ENCODE assay signal across 6 cellular contexts in the genomic region with DNA sequence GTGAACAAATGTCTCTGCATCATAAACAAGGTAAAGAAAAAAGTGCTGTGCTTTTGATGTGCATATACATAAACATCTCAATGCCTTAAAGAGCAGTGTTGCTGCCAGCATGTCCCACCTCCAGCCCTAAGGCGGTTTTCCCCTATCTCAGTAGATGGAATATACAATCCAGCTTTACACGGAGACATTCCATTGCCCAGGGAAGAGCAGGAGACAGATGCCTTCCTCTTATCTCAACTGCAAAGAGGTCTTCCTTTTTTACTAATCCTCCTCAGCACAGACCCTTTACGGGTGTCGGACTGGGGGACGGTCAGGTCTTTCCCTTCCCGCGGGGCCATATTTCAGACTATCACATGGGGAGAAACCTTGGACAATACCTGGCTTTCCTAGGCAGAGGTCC. TPM values are rescaled to one million over a fixed set of nuclear protein-coding genes. Genes with fewer than 3 reads are reported as not detected.
A peak's percentile ranks its signal among the peaks of the same experiment; 100 is the strongest.
DNase-seq lines count a peak whose midpoint lies in the region; ATAC-seq and TF ChIP-seq lines count a peak whose summit lies in the region.
"Not testable (repeated sequence)": the region's sequence is repeated elsewhere in the genome, so short reads cannot be mapped to it uniquely, and the experiment has no call there.

No MANE protein-coding gene starts in this region.

- H3K79me2 ChIP-seq in GM23338 (replicated peaks; ENCODE audit: insufficient read depth): peaks cover 50% of the 10 kb centered on the region

- not testable (repeated sequence) for H3K27me3 ChIP-seq in GM23338 (ENCODE audit: insufficient read depth); HUES6 (ENCODE audit: control insufficient read depth, insufficient read depth, low read length); endodermal cell (ENCODE audit: control insufficient read depth, insufficient read depth, low read length, poor library complexity, severe bottlenecking)

- H3K27ac ChIP-seq in GM23338 (ENCODE audit: low read depth) (peak overlapping the region; percentile 80; the same call in 1 of the 2 replicates), HUES6 (ENCODE audit: low read depth, low read length) (peak overlapping the region; percentile 74; the same call in 1 of the 2 replicates)
- H3K27ac ChIP-seq in endodermal cell (ENCODE audit: low read depth, low read length): not testable (repeated sequence)

- H2AFZ ChIP-seq in GM23338: not testable (repeated sequence)

- H3K4me1 Mint-ChIP-seq in GM23338 (peaks cover 18% of the 10 kb centered on the region), endodermal cell (peaks cover 18% of the 10 kb centered on the region)
- H3K4me1 Mint-ChIP-seq in nephron progenitor cell; stimulated activated effector memory CD8-positive, alpha-beta T cell treated with anti-CD3 and anti-CD28 coated beads, Interleukin-12 subunit alpha, Interleukin-12 subunit beta, amount 100 ng/mL, for 72 hours: not testable (repeated sequence)

- 62 to 86% methylated on average over 1 to 2 of the region's 7 CpGs for WGBS in endodermal cell (ENCODE audit: insufficient coverage in 1 of 2, insufficient read length in 1 of 2), 2 experiments

- not testable (repeated sequence) for ATAC-seq in GM23338; stimulated activated effector memory CD8-positive, alpha-beta T cell treated with anti-CD3 and anti-CD28 coated beads, Interleukin-12 subunit alpha, Interleukin-12 subunit beta, amount 100 ng/mL, for 72 hours

- not testable (repeated sequence) for H3K27me3 Mint-ChIP-seq in GM23338 (ENCODE audit: insufficient read depth, low read depth, poor library complexity); endodermal cell (ENCODE audit: insufficient read depth); nephron progenitor cell (ENCODE audit: low read depth, poor library complexity)

- peak overlapping the region; percentile 70 for H3K9ac ChIP-seq in HUES6 (ENCODE audit: low read length)
- not testable (repeated sequence) for H3K9ac ChIP-seq in endodermal cell (ENCODE audit: extremely low read depth, low read length, poor library complexity, severe bottlenecking)

- TF ChIP-seq CTCF in GM23338 (conservative IDR thresholded peaks at IDR 0.05; ENCODE audit: low read depth in 2 of 2); endodermal cell (conservative IDR thresholded peaks at IDR 0.05); nephron progenitor cell (IDR thresholded peaks at IDR 0.05): not testable (repeated sequence)

- H3K4me3 ChIP-seq in GM23338 (0 out of 2 replicates have a peak overlapping the region, but pooled peaks have one; percentile 5), endodermal cell (ENCODE audit: low read length) (peak overlapping the region; percentile 12)
- not testable (repeated sequence) for H3K4me3 ChIP-seq in HUES6 (ENCODE audit: low read depth, low read length)

- peaks cover 28% of the 10 kb centered on the region for H3F3A ChIP-seq in GM23338 (replicated peaks; ENCODE audit: low read depth)

- H3K4me3 Mint-ChIP-seq in GM23338: peak overlapping the region; percentile 11; the same call in 1 of the 3 replicates
- H3K4me3 Mint-ChIP-seq in endodermal cell: peak overlapping the region; percentile 14
- peak overlapping the region; percentile 7 for H3K4me3 Mint-ChIP-seq in nephron progenitor cell
- not testable (repeated sequence) for H3K4me3 Mint-ChIP-seq in stimulated activated effector memory CD8-positive, alpha-beta T cell treated with anti-CD3 and anti-CD28 coated beads, Interleukin-12 subunit alpha, Interleukin-12 subunit beta, amount 100 ng/mL, for 72 hours

- H3K4me2 ChIP-seq in GM23338: peak overlapping the region; percentile 67

- peaks cover 25% of the 10 kb centered on the region for H3K4me1 ChIP-seq in GM23338 (ENCODE audit: insufficient read depth)
- H3K4me1 ChIP-seq in HUES6 (ENCODE audit: control insufficient read depth, insufficient read depth, low read length): peaks cover 14% of the 10 kb centered on the region
- not testable (repeated sequence) for H3K4me1 ChIP-seq in endodermal cell (ENCODE audit: control insufficient read depth, insufficient read depth, low read length)

- H3K9me3 ChIP-seq in HUES6 (ENCODE audit: control insufficient read depth, insufficient read depth, low read depth, low read length) (peaks cover 11% of the 10 kb centered on the region; the same call in 1 of the 2 replicates), endodermal cell (ENCODE audit: control insufficient read depth, low read length) (peaks cover 40% of the 10 kb centered on the region)

- not testable (repeated sequence) for H3K9me2 ChIP-seq in GM23338 (ENCODE audit: insufficient read depth)

- H4K20me1 ChIP-seq in GM23338 (replicated peaks; ENCODE audit: insufficient read depth): peaks cover 45% of the 10 kb centered on the region

- not testable (repeated sequence) for DNase-seq in GM23338 (ENCODE audit: low spot score); nephron progenitor cell; stimulated activated effector memory CD8-positive, alpha-beta T cell treated with anti-CD3 and anti-CD28 coated beads, Interleukin-12 subunit alpha, Interleukin-12 subunit beta, amount 100 ng/mL, for 72 hours (ENCODE audit: low spot score in 2 of 2)
- DNase-seq in NCI-H82 treated with DMSO at 0.1 percent for 48 hours (lab: John Stamatoyannopoulos, UW; ENCODE audit: unreplicated experiment) (peak; percentile 19), endodermal cell (peak; percentile 22)

- H3K36me3 ChIP-seq in GM23338 (ENCODE audit: insufficient read depth) (peaks cover 74% of the 10 kb centered on the region), HUES6 (ENCODE audit: control insufficient read depth, insufficient read depth, low read length) (peaks cover 98% of the 10 kb centered on the region), endodermal cell (ENCODE audit: control insufficient read depth, insufficient read depth, low read length) (peaks cover 97% of the 10 kb centered on the region)

- H3K27ac Mint-ChIP-seq in GM23338: peak overlapping the region; percentile 86
- peak overlapping the region; percentile 92 for H3K27ac Mint-ChIP-seq in endodermal cell
- peak overlapping the region; percentile 51 for H3K27ac Mint-ChIP-seq in nephron progenitor cell
- H3K27ac Mint-ChIP-seq in stimulated activated effector memory CD8-positive, alpha-beta T cell treated with anti-CD3 and anti-CD28 coated beads, Interleukin-12 subunit alpha, Interleukin-12 subunit beta, amount 100 ng/mL, for 72 hours: peak overlapping the region; percentile 30

- not testable (repeated sequence) for H3K9me3 Mint-ChIP-seq in GM23338
- H3K9me3 Mint-ChIP-seq in endodermal cell: peaks cover 14% of the 10 kb centered on the region
- H3K9me3 Mint-ChIP-seq in nephron progenitor cell: peaks cover 85% of the 10 kb centered on the region
- H3K9me3 Mint-ChIP-seq in stimulated activated effector memory CD8-positive, alpha-beta T cell treated with anti-CD3 and anti-CD28 coated beads, Interleukin-12 subunit alpha, Interleukin-12 subunit beta, amount 100 ng/mL, for 72 hours: peaks cover 31% of the 10 kb centered on the region

- H3K36me3 Mint-ChIP-seq in GM23338 (ENCODE audit: low read depth) (peaks cover 92% of the 10 kb centered on the region), endodermal cell (ENCODE audit: low read depth) (peaks cover 84% of the 10 kb centered on the region), nephron progenitor cell (ENCODE audit: low read depth) (peaks cover 100% of the 10 kb centered on the region)
- peaks cover 100% of the 10 kb centered on the region for H3K36me3 Mint-ChIP-seq in stimulated activated effector memory CD8-positive, alpha-beta T cell treated with anti-CD3 and anti-CD28 coated beads, Interleukin-12 subunit alpha, Interleukin-12 subunit beta, amount 100 ng/mL, for 72 hours

RNA-seq across cellular contexts. Expression of gene ZNF146, which starts 18.7 kb away (rescaled TPM):
- total RNA-seq in GM23338 (2014; rRNA removed; shearing (Covaris generic)): 227 and 249 TPM in 2 replicates
- polyA plus RNA-seq in GM23338 (2016; fragmentation: Nextera tagmentation; extraction: Ambion mirVana): 111 and 143 TPM in 2 replicates
- total RNA-seq in endodermal cell: 100 to 1,000 TPM; 105 to 128 TPM
- 101 TPM for polyA plus RNA-seq in endodermal cell (2013, experiment 1 of 2)
- 102 TPM for polyA plus RNA-seq in endodermal cell (2013, experiment 2 of 2)

RNA-seq across cellular contexts. Expression of gene ZNF565, which starts 19.2 kb away (rescaled TPM):
- total RNA-seq in GM23338 (2014; rRNA removed; shearing (Covaris generic)): 2.4 TPM in 2 replicates
- 1.9 and 3.2 TPM in 2 replicates for polyA plus RNA-seq in GM23338 (2016; fragmentation: Nextera tagmentation; extraction: Ambion mirVana)
- 1 to 10 TPM; 1.6 to 2.7 TPM for total RNA-seq in endodermal cell
- polyA plus RNA-seq in endodermal cell (2013, experiment 1 of 2): 4.8 TPM
- polyA plus RNA-seq in endodermal cell (2013, experiment 2 of 2): 4.0 TPM

Comparison
In these comparisons a context has a peak if more than half of its experiments do, and no peak if none do; other contexts are left out.
1. H3K27ac Mint-ChIP-seq: peak in every context shown above with its lines; median percentile 92 in endodermal cell; 86 in GM23338; 51 in nephron progenitor cell; 30 in stimulated activated effector memory CD8-positive, alpha-beta T cell treated with anti-CD3 and anti-CD28 coated beads, Interleukin-12 subunit alpha, Interleukin-12 subunit beta, amount 100 ng/mL, for 72 hours.